8 cellular contexts compared by ENCODE assay signal in the genomic region with DNA sequence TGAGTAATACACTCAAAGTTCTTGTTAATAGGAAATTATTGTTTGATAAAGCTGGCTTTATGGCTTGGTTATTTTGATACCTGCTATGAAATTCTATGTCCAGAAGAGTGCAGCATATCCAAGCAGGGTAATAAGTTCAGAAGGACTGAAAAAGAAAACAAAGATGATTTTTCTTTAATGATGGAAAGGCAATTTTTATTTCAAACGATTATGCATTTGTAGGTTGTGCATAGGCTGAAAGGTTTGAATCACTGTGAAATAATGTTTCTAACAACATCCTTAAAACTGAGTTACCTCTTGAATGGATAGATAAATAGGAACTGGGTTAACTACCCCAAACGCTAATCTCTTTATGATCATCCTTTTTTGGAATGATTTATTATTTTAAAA.
DNase-seq lines count a peak whose midpoint lies in the region; ATAC-seq and TF ChIP-seq lines count a peak whose summit lies in the region.

No MANE protein-coding gene starts in this region.

- no peak overlapping the region for H3K9ac ChIP-seq in rectal smooth muscle tissue (ENCODE audit: low read length)

- POLR2A ChIA-PET in RWPE1 (lab: Yijun Ruan, JAX; ENCODE audit: low non-redundant PET): no interaction called here

- H3K27me3 ChIP-seq in rectal smooth muscle tissue (ENCODE audit: control insufficient read depth, insufficient read depth, low read length): no peaks in the 10 kb centered on the region

- no peaks in the 10 kb centered on the region for H3K36me3 ChIP-seq in rectal smooth muscle tissue (ENCODE audit: control insufficient read depth, insufficient read depth, low read length)

- ATAC-seq in GM21367 (IDR thresholded peaks at IDR 0.05; ENCODE audit: unreplicated experiment) (no peak), HG03045 (IDR thresholded peaks at IDR 0.05; ENCODE audit: unreplicated experiment) (no peak)

- CTCF ChIA-PET in RWPE1 (lab: Yijun Ruan, JAX): interaction anchor here (0.6 to 1.1 kb wide), 7 partner anchors 31 to 676 kb away, joined by 3 to 8 read pairs (median 3); no protein-coding TSS in a partner anchor

- no peak overlapping the region for H3K27ac ChIP-seq in RWPE1
- no peak overlapping the region for H3K27ac ChIP-seq in rectal smooth muscle tissue (ENCODE audit: low read depth, low read length)

- H3K4me1 ChIP-seq in rectal smooth muscle tissue (ENCODE audit: control insufficient read depth, insufficient read depth, low read length): peaks cover 2% of the 10 kb centered on the region

- in situ Hi-C loops in GM13976 (cut with MboI; ENCODE audit: low sequenced_read_pairs, unreplicated experiment): loop anchor here (25.0 kb wide), 1 partner anchor 386 kb away; no protein-coding TSS in a partner anchor

- H3K4me3 ChIP-seq in epithelial cell of esophagus (ENCODE audit: low read length): no peak overlapping the region
- H3K4me3 ChIP-seq in rectal smooth muscle tissue (ENCODE audit: low read length): peak overlapping the region; percentile 98

- DNase-seq in AG08396 (ENCODE audit: low spot score) (peak; percentile 45), GM13976 (ENCODE audit: low spot score) (peak; percentile 34), RWPE1 (ENCODE audit: low spot score) (peak; percentile 26), epithelial cell of esophagus (ENCODE audit: low read depth) (peak; percentile 53), NCI-H2196 (lab: John Stamatoyannopoulos, UW; ENCODE audit: unreplicated experiment) (no peak)

- TF ChIP-seq CTCF in GM13976 (IDR thresholded peaks at IDR 0.05; ENCODE audit: borderline replicate concordance, control extremely low read depth, extremely low read depth, insufficient read depth, missing control alignments) (peak; percentile 46), RWPE1 (conservative IDR thresholded peaks at IDR 0.05; ENCODE audit: low read depth) (peak; percentile 80), epithelial cell of esophagus (IDR thresholded peaks at IDR 0.05; ENCODE audit: insufficient read depth, low read depth, low read length, missing control alignments) (peak; percentile 57)
